In genomic region chr10:102247724-102248123, GRCh38 we compare ENCODE assay signal across 9 cellular contexts. TPM values are rescaled to one million over a fixed set of nuclear protein-coding genes. Genes with fewer than 3 reads are reported as not detected.
DNase-seq lines count a peak whose midpoint lies in the region; ATAC-seq and TF ChIP-seq lines count a peak whose summit lies in the region.
"Had no signal": no experiment of that assay in that cellular context is flagged by ENCODE, and none has a peak within 500 bp of the region (broad histone marks: within the 10 kb centered on the region; RNA-seq: fewer than 3 reads in every experiment).

No MANE protein-coding gene starts in this region.

- TF ChIP-seq CTCF in activated CD8-positive, alpha-beta T cell treated with anti-CD3 and anti-CD28 coated beads for 36 hours (IDR thresholded peaks at IDR 0.05): no peak

- H3K9me2 ChIP-seq in GM23248 (ENCODE audit: insufficient read depth): no peaks in the 10 kb centered on the region

- no peak overlapping the region for H3K23ac ChIP-seq in mesenchymal stem cell (ENCODE audit: low read length in 2 of 2)

- CTCF ChIA-PET in activated CD8-positive, alpha-beta T cell treated with anti-CD3 and anti-CD28 coated beads for 36 hours (lab: Charles Lee): interaction anchor here (0.7 to 4.1 kb wide), 6 partner anchors 17 to 146 kb away, joined by 3 to 59 read pairs (median 3); no protein-coding TSS in a partner anchor

- peaks cover 5% of the 10 kb centered on the region for H3K27me3 Mint-ChIP-seq in activated CD8-positive, alpha-beta T cell treated with anti-CD3 and anti-CD28 coated beads for 36 hours

- peaks cover 5% of the 10 kb centered on the region for H3K79me1 ChIP-seq in mesenchymal stem cell (replicated peaks; ENCODE audit: low read length, poor library complexity, severe bottlenecking)

- H3K9ac ChIP-seq in GM23248 (peak overlapping the region; percentile 93; the same call in 1 of the 2 replicates), mesenchymal stem cell (ENCODE audit: low read length) (peak overlapping the region; percentile 93)

- H3K4me3 ChIP-seq in GM23248 (peak overlapping the region; percentile 99), mesenchymal stem cell (ENCODE audit: insufficient read depth in 1 of 2, low read depth in 1 of 2, low read length in 2 of 2) (peak overlapping the region in 1 of 2 experiments; percentile 99)

- no peak overlapping the region for H2BK120ac ChIP-seq in mesenchymal stem cell (ENCODE audit: low read depth, low read length)

- H2BK12ac ChIP-seq in mesenchymal stem cell (ENCODE audit: low read length in 2 of 2): no peak overlapping the region

- H4K91ac ChIP-seq in mesenchymal stem cell (ENCODE audit: low read length): no peak overlapping the region

- no peak overlapping the region for H4K8ac ChIP-seq in mesenchymal stem cell (ENCODE audit: low read length)

- 0 out of 2 replicates have a peak overlapping the region, but pooled peaks have one; percentile 88 for H3K27ac ChIP-seq in GM23248
- no peak overlapping the region for H3K27ac ChIP-seq in mesenchymal stem cell (ENCODE audit: low read length, poor library complexity, severe bottlenecking)

- peaks cover 73% of the 10 kb centered on the region for H3K79me2 ChIP-seq in GM23248 (ENCODE audit: insufficient read depth)

- no peak overlapping the region for H2BK15ac ChIP-seq in mesenchymal stem cell (ENCODE audit: low read depth, poor library complexity, severe bottlenecking)

- H3K4ac ChIP-seq in mesenchymal stem cell (ENCODE audit: low read depth in 1 of 2, low read length in 2 of 2): no peak overlapping the region

- POLR2A ChIA-PET in activated CD8-positive, alpha-beta T cell treated with anti-CD3 and anti-CD28 coated beads for 36 hours (lab: Charles Lee): interaction anchor here (0.6 to 0.8 kb wide), 3 partner anchors 17 to 64 kb away, joined by 3 read pairs; no protein-coding TSS in a partner anchor

- no peak overlapping the region for H2BK5ac ChIP-seq in mesenchymal stem cell (ENCODE audit: low read depth, low read length, poor library complexity, severe bottlenecking)

- peaks cover 13% of the 10 kb centered on the region for H4K20me1 ChIP-seq in GM23248 (ENCODE audit: insufficient read depth)

- H2AK5ac ChIP-seq in mesenchymal stem cell (ENCODE audit: low read length, severe bottlenecking): no peak overlapping the region

- H3K9me3 ChIP-seq in GM23248 (ENCODE audit: low read depth) (no peaks in the 10 kb centered on the region), mesenchymal stem cell (ENCODE audit: control insufficient read depth, low read length) (no peaks in the 10 kb centered on the region)

- no peak for ATAC-seq in activated CD8-positive, alpha-beta T cell treated with anti-CD3 and anti-CD28 coated beads for 36 hours
- no peak for ATAC-seq in GM19395 (IDR thresholded peaks at IDR 0.05; ENCODE audit: unreplicated experiment)

- H3K18ac ChIP-seq in mesenchymal stem cell (ENCODE audit: low read depth in 1 of 2, low read length in 2 of 2): no peak overlapping the region

- H3K36me3 Mint-ChIP-seq in activated CD8-positive, alpha-beta T cell treated with anti-CD3 and anti-CD28 coated beads for 36 hours (ENCODE audit: low read depth): peaks cover 9% of the 10 kb centered on the region

- peaks cover 25% of the 10 kb centered on the region for H3K4me1 ChIP-seq in GM23248 (ENCODE audit: insufficient read depth)
- H3K4me1 ChIP-seq in mesenchymal stem cell (ENCODE audit: control insufficient read depth, insufficient read depth, low read depth, low read length): peaks cover 4% of the 10 kb centered on the region

- DNase-seq in Ammon's horn (ENCODE audit: low spot score) (peak; percentile 19), GM23248 (peak; percentile 21), mesenchymal stem cell (no peak), NCI-H526 treated with DMSO at 0.1 percent for 48 hours (lab: John Stamatoyannopoulos, UW) (no peak), NCI-H187 (lab: John Stamatoyannopoulos, UW) (no peak)
- DNase-seq in activated CD8-positive, alpha-beta T cell treated with anti-CD3 and anti-CD28 coated beads for 36 hours: no peak
- no peak for DNase-seq in stimulated activated CD8-positive, alpha-beta memory T cell treated with anti-CD3 and anti-CD28 coated beads, Interleukin-4, amount 100 ng/mL, for 48 hours
- DNase-seq: stimulated activated CD4-positive, alpha-beta T cell treated with anti-CD3 and anti-CD28 coated beads, Interleukin-4, amount 100 ng/mL, for 24 hours had no signal

- intact Hi-C loops in activated CD8-positive, alpha-beta T cell treated with anti-CD3 and anti-CD28 coated beads for 36 hours (cut with micrococcal nuclease): no loop called here

- H3K36me3 ChIP-seq in GM23248 (ENCODE audit: low read depth): no peaks in the 10 kb centered on the region; the same call in 1 of the 2 replicates
- peaks cover 5 to 16% of the 10 kb centered on the region in 2 experiments for H3K36me3 ChIP-seq in mesenchymal stem cell (ENCODE audit: control insufficient read depth in 1 of 2, insufficient read depth in 2 of 2, low read depth in 1 of 2, low read length in 2 of 2)

- in situ Hi-C loops in GM23248 (cut with MboI): no loop called here

- H3K27ac Mint-ChIP-seq in activated CD8-positive, alpha-beta T cell treated with anti-CD3 and anti-CD28 coated beads for 36 hours: no peak overlapping the region

- peaks cover 22% of the 10 kb centered on the region for H3F3A ChIP-seq in GM23248 (ENCODE audit: insufficient read depth)

- H3K4me2 ChIP-seq in GM23248 (ENCODE audit: unreplicated experiment) (peak overlapping the region; percentile 98), mesenchymal stem cell (ENCODE audit: low read length, poor library complexity, severe bottlenecking) (peak overlapping the region; percentile 36)

- H3K27me3 ChIP-seq in GM23248 (replicated peaks; ENCODE audit: insufficient read depth) (no peaks in the 10 kb centered on the region), mesenchymal stem cell (ENCODE audit: control insufficient read depth in 1 of 2, insufficient read depth in 1 of 2, low read length in 2 of 2) (no peaks in the 10 kb centered on the region)

- H3K9me3 Mint-ChIP-seq in activated CD8-positive, alpha-beta T cell treated with anti-CD3 and anti-CD28 coated beads for 36 hours: no peaks in the 10 kb centered on the region

- no peak overlapping the region for H3K14ac ChIP-seq in mesenchymal stem cell (ENCODE audit: low read length in 2 of 2)

- peak overlapping the region; percentile 98 for H3K4me3 Mint-ChIP-seq in activated CD8-positive, alpha-beta T cell treated with anti-CD3 and anti-CD28 coated beads for 36 hours

- H2AFZ ChIP-seq in GM23248 (no peak overlapping the region), mesenchymal stem cell (ENCODE audit: low read depth, low read length) (no peak overlapping the region)

- H3K4me1 Mint-ChIP-seq in activated CD8-positive, alpha-beta T cell treated with anti-CD3 and anti-CD28 coated beads for 36 hours (ENCODE audit: low read depth): peaks cover 40% of the 10 kb centered on the region

RNA-seq across cellular contexts. Expression of gene GBF1, which starts 2.4 kb away (rescaled TPM):
- total RNA-seq in GM23248 (2014; rRNA removed; shearing (Covaris generic)): 43.9 and 48.7 TPM in 2 replicates
- polyA plus RNA-seq in GM23248 (2016; fragmentation: Nextera tagmentation; extraction: Ambion mirVana): 28.1 and 29.8 TPM in 2 replicates
- 10 to 100 TPM; 25.4 to 28.2 TPM for total RNA-seq in activated CD8-positive, alpha-beta T cell treated with anti-CD3 and anti-CD28 coated beads for 36 hours
- polyA plus RNA-seq in mesenchymal stem cell (2013, experiment 1 of 2): 28.8 TPM
- 26.0 TPM for polyA plus RNA-seq in mesenchymal stem cell (2013, experiment 2 of 2)

RNA-seq across cellular contexts. Expression of gene PITX3, which starts 6.4 kb away (rescaled TPM):
- total RNA-seq in GM23248 (2014; rRNA removed; shearing (Covaris generic)): not detected in 2 replicates
- polyA plus RNA-seq in GM23248 (2016; fragmentation: Nextera tagmentation; extraction: Ambion mirVana): not detected in 2 replicates
- total RNA-seq in activated CD8-positive, alpha-beta T cell treated with anti-CD3 and anti-CD28 coated beads for 36 hours: under 1 TPM in 1 of 2 experiments, not detected in 1; 0.23 TPM
- 0.04 TPM for polyA plus RNA-seq in mesenchymal stem cell (2013, experiment 1 of 2)
- polyA plus RNA-seq in mesenchymal stem cell (2013, experiment 2 of 2): 0.04 TPM

RNA-seq across cellular contexts. Expression of gene ELOVL3, which starts 21.6 kb away (rescaled TPM):
- total RNA-seq in GM23248 (2014; rRNA removed; shearing (Covaris generic)): 1.9 TPM in 1 of 2 replicates, not detected in the other
- 1.4 and 1.9 TPM in 2 replicates for polyA plus RNA-seq in GM23248 (2016; fragmentation: Nextera tagmentation; extraction: Ambion mirVana)
- total RNA-seq in activated CD8-positive, alpha-beta T cell treated with anti-CD3 and anti-CD28 coated beads for 36 hours: not detected
- polyA plus RNA-seq in mesenchymal stem cell (2013, experiment 1 of 2): 0.12 TPM
- polyA plus RNA-seq in mesenchymal stem cell (2013, experiment 2 of 2): 0.25 TPM

Comparison
In these comparisons a context has a peak if more than half of its experiments do, and no peak if none do; other contexts are left out.
1. DNase-seq: peak in Ammon's horn (single experiment) and GM23248 (single experiment); none in activated CD8-positive, alpha-beta T cell treated with anti-CD3 and anti-CD28 coated beads for 36 hours (single experiment), mesenchymal stem cell (single experiment), stimulated activated CD8-positive, alpha-beta memory T cell treated with anti-CD3 and anti-CD28 coated beads, Interleukin-4, amount 100 ng/mL, for 48 hours (single experiment), NCI-H526 treated with DMSO at 0.1 percent for 48 hours (single experiment) and NCI-H187 (0 of 2).